Comparison of ENCODE assay signal across 13 cellular contexts in the genomic region with DNA sequence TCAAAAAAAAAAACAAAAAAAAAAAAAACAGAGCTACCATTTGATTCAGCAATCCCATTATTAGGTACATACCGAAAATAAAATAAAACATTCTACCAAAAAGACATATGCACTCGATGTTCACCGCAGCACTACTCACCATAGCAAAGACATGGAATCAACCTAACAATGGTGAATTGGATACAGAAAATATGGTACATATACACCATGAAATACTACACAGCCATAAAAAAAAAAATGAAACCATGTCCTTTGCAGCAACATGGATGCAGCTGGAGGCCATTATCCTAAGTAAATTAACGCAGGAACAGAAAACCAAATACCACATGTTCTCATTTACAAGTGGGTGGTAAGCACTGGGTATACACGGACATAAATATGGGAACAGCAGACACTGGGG.
"Had no signal": no experiment of that assay in that cellular context is flagged by ENCODE, and none has a peak within 500 bp of the region (broad histone marks: within the 10 kb centered on the region; RNA-seq: fewer than 3 reads in every experiment).

No MANE protein-coding gene starts in this region.

- H3K9ac ChIP-seq: neural progenitor cell had no signal

- DNase-seq: activated CD4-positive, alpha-beta T cell treated with anti-CD3 and anti-CD28 coated beads, Interleukin-2, amount 50 U/mL, for 1 hour; activated T-cell treated with anti-CD3 and anti-CD28 coated beads, Interleukin-2, amount 50 U/mL, for 1 hour; amygdala; effector memory CD4-positive, alpha-beta T cell; hippocampal formation; ovary; stimulated activated CD4-positive, alpha-beta T cell treated with anti-CD3 and anti-CD28 coated beads, Interleukin-12 subunit alpha, Interleukin-12 subunit beta, amount 100 ng/mL, for 4 hours; testis had no signal

- H3K36me3 ChIP-seq: ovary had no signal

- H3K27ac ChIP-seq: neural progenitor cell, ovary, testis had no signal

- H3K27ac Mint-ChIP-seq: activated naive CD4-positive, alpha-beta T cell treated with anti-CD3 and anti-CD28 coated beads, Interleukin-2, amount 50 U/mL, for 72 hours; neural progenitor cell had no signal

- H3K4me3 ChIP-seq: neural progenitor cell, ovary, testis had no signal

- H3K4me3 Mint-ChIP-seq: brain; central memory CD8-positive, alpha-beta T cell; neural progenitor cell; stimulated activated naive CD8-positive, alpha-beta T cell treated with anti-CD3 and anti-CD28 coated beads, Interleukin-15, Interleukin-2, amounts not matched to agents 100 ng/mL and 50 ng/mL, for 24 hours had no signal

- H3K9me3 Mint-ChIP-seq: activated naive CD4-positive, alpha-beta T cell treated with anti-CD3 and anti-CD28 coated beads, Interleukin-2, amount 50 U/mL, for 72 hours; central memory CD8-positive, alpha-beta T cell; stimulated activated naive CD8-positive, alpha-beta T cell treated with anti-CD3 and anti-CD28 coated beads, Interleukin-15, Interleukin-2, amounts not matched to agents 100 ng/mL and 50 ng/mL, for 24 hours had no signal

- H3K4me1 ChIP-seq: testis had no signal

- H3K27me3 ChIP-seq: neural progenitor cell, ovary, testis had no signal

- H3K9me3 ChIP-seq: ovary, testis had no signal

- H3K4me2 ChIP-seq: neural progenitor cell had no signal

- H2AFZ ChIP-seq: neural progenitor cell had no signal

- ATAC-seq: activated naive CD4-positive, alpha-beta T cell treated with anti-CD3 and anti-CD28 coated beads, Interleukin-2, amount 50 U/mL, for 72 hours had no signal
